Comparison of ENCODE assay signal across 1 cellular context in genomic region chr3:119555309-119555735, GRCh38.
TF ChIP-seq lines count a peak whose summit lies in the region.

No MANE protein-coding gene starts in this region.

TF ChIP-seq in GM23338, 12 proteins besides CTCF, POLR2A, EP300 and RAD21 (continued from another document):
- TF ChIP-seq ZNF462 (CRISPR knock-in tag; IDR thresholded peaks at IDR 0.05): no peak
